In genomic region chr22:26448334-26448733, GRCh38 we compare ENCODE assay signal across 24 cellular contexts.
"Had no signal": no experiment of that assay in that cellular context is flagged by ENCODE, and none has a peak within 500 bp of the region (broad histone marks: within the 10 kb centered on the region; RNA-seq: fewer than 3 reads in every experiment).

No MANE protein-coding gene starts in this region.

- H3K4me3 Mint-ChIP-seq: activated CD4-positive, alpha-beta memory T cell treated with anti-CD3 and anti-CD28 coated beads for 36 hours; activated CD4-positive, alpha-beta T cell treated with anti-CD3 and anti-CD28 coated beads, Interleukin-2, amount 10 ng/mL, durations not matched to agents 24 days and 14 days; activated naive CD4-positive, alpha-beta T cell treated with anti-CD3 and anti-CD28 coated beads, Interleukin-2, amount 50 U/mL, for 24 hours; activated T-helper 1 cell treated with anti-CD3 and anti-CD28 coated beads, Interleukin-12 subunit alpha, Interleukin-12 subunit beta, Interleukin-2, Interleukin-4 antibody, amounts not matched to agents 30 ng/mL and 10 ng/mL and 1 ng/mL, durations not matched to agents 14 hours and 24 hours and 36 hours; natural killer cell treated with Interleukin-12 subunit alpha and Interleukin-12 subunit beta and Interleukin-15 and Interleukin-18, amount 100 ng/mL, for 72 hours; stimulated activated naive CD8-positive, alpha-beta T cell treated with anti-CD3 and anti-CD28 coated beads, Interleukin-15, Interleukin-2, amounts not matched to agents 100 ng/mL and 50 ng/mL, for 24 hours; type B pancreatic cell had no signal

- H3K4me1 ChIP-seq: lower lobe of right lung, vagina had no signal

- H3K27me3 ChIP-seq: heart right ventricle, neutrophil, vagina had no signal

- H3K27ac ChIP-seq: coronary artery, heart right ventricle, lower lobe of right lung, neutrophil, skin epidermis, vagina, VCaP had no signal

- DNase-seq: activated CD4-positive, alpha-beta memory T cell treated with anti-CD3 and anti-CD28 coated beads for 36 hours; activated CD4-positive, alpha-beta T cell treated with anti-CD3 and anti-CD28 coated beads, Interleukin-2, amount 10 ng/mL, durations not matched to agents 24 days and 14 days; activated CD8-positive, alpha-beta memory T cell treated with anti-CD3 and anti-CD28 coated beads, Interleukin-2, amount 50 U/mL, for 4 hours; activated gamma-delta T cell treated with Interleukin-2 at 50 U/mL for 16 hours; activated T-cell treated with anti-CD3 and anti-CD28 coated beads, Interleukin-2, amount 50 U/mL, for 1 hour; foreskin fibroblast; heart right ventricle; lower lobe of right lung; mesenchymal stem cell; stimulated activated CD4-positive, alpha-beta T cell treated with anti-CD3 and anti-CD28 coated beads, Interleukin-12 subunit alpha, Interleukin-12 subunit beta, amount 100 ng/mL, for 4 hours; stimulated activated CD4-positive, alpha-beta T cell treated with anti-CD3 and anti-CD28 coated beads, Interleukin-4, amount 100 ng/mL, for 1 hour had no signal

- H3K27ac Mint-ChIP-seq: activated CD4-positive, alpha-beta memory T cell treated with anti-CD3 and anti-CD28 coated beads for 36 hours; activated CD4-positive, alpha-beta T cell treated with anti-CD3 and anti-CD28 coated beads, Interleukin-2, amount 10 ng/mL, durations not matched to agents 24 days and 14 days; activated naive CD4-positive, alpha-beta T cell treated with anti-CD3 and anti-CD28 coated beads, Interleukin-2, amount 50 U/mL, for 24 hours; activated T-helper 1 cell treated with anti-CD3 and anti-CD28 coated beads, Interleukin-12 subunit alpha, Interleukin-12 subunit beta, Interleukin-2, Interleukin-4 antibody, amounts not matched to agents 30 ng/mL and 10 ng/mL and 1 ng/mL, durations not matched to agents 14 hours and 24 hours and 36 hours; natural killer cell treated with Interleukin-12 subunit alpha and Interleukin-12 subunit beta and Interleukin-15 and Interleukin-18, amount 100 ng/mL, for 72 hours; stimulated activated naive CD8-positive, alpha-beta T cell treated with anti-CD3 and anti-CD28 coated beads, Interleukin-15, Interleukin-2, amounts not matched to agents 100 ng/mL and 50 ng/mL, for 24 hours; type B pancreatic cell had no signal

- H3K27me3 Mint-ChIP-seq: activated CD4-positive, alpha-beta memory T cell treated with anti-CD3 and anti-CD28 coated beads for 36 hours; activated CD4-positive, alpha-beta T cell treated with anti-CD3 and anti-CD28 coated beads, Interleukin-2, amount 10 ng/mL, durations not matched to agents 24 days and 14 days; activated naive CD4-positive, alpha-beta T cell treated with anti-CD3 and anti-CD28 coated beads, Interleukin-2, amount 50 U/mL, for 24 hours; natural killer cell treated with Interleukin-12 subunit alpha and Interleukin-12 subunit beta and Interleukin-15 and Interleukin-18, amount 100 ng/mL, for 72 hours; stimulated activated naive CD8-positive, alpha-beta T cell treated with anti-CD3 and anti-CD28 coated beads, Interleukin-15, Interleukin-2, amounts not matched to agents 100 ng/mL and 50 ng/mL, for 24 hours; type B pancreatic cell had no signal

- H3K36me3 Mint-ChIP-seq: natural killer cell treated with Interleukin-12 subunit alpha and Interleukin-12 subunit beta and Interleukin-15 and Interleukin-18, amount 100 ng/mL, for 72 hours had no signal

- ATAC-seq: activated CD4-positive, CD25-positive, alpha-beta regulatory T cell treated with anti-CD3 and anti-CD28 coated beads, Interleukin-2, amount 50 U/mL, for 24 hours; esophagus mucosa; lower lobe of right lung; natural killer cell treated with Interleukin-12 subunit alpha and Interleukin-12 subunit beta and Interleukin-15 and Interleukin-18, amount 100 ng/mL, for 72 hours; sciatic nerve had no signal

- H3K4me3 ChIP-seq: coronary artery, heart right ventricle, lower lobe of right lung, skin epidermis, vagina had no signal

- H3K9me3 Mint-ChIP-seq: activated CD4-positive, alpha-beta memory T cell treated with anti-CD3 and anti-CD28 coated beads for 36 hours; activated CD4-positive, alpha-beta T cell treated with anti-CD3 and anti-CD28 coated beads, Interleukin-2, amount 10 ng/mL, durations not matched to agents 24 days and 14 days; activated naive CD4-positive, alpha-beta T cell treated with anti-CD3 and anti-CD28 coated beads, Interleukin-2, amount 50 U/mL, for 24 hours; activated T-helper 1 cell treated with anti-CD3 and anti-CD28 coated beads, Interleukin-12 subunit alpha, Interleukin-12 subunit beta, Interleukin-2, Interleukin-4 antibody, amounts not matched to agents 30 ng/mL and 10 ng/mL and 1 ng/mL, durations not matched to agents 14 hours and 24 hours and 36 hours; natural killer cell treated with Interleukin-12 subunit alpha and Interleukin-12 subunit beta and Interleukin-15 and Interleukin-18, amount 100 ng/mL, for 72 hours; stimulated activated naive CD8-positive, alpha-beta T cell treated with anti-CD3 and anti-CD28 coated beads, Interleukin-15, Interleukin-2, amounts not matched to agents 100 ng/mL and 50 ng/mL, for 24 hours; type B pancreatic cell had no signal

- H3K9me3 ChIP-seq: heart right ventricle, lower lobe of right lung, neutrophil, vagina had no signal

- H3K4me1 Mint-ChIP-seq: activated CD4-positive, alpha-beta T cell treated with anti-CD3 and anti-CD28 coated beads, Interleukin-2, amount 10 ng/mL, durations not matched to agents 24 days and 14 days; activated naive CD4-positive, alpha-beta T cell treated with anti-CD3 and anti-CD28 coated beads, Interleukin-2, amount 50 U/mL, for 24 hours had no signal
